Comparison of ENCODE assay signal across 35 cellular contexts in the genomic region with DNA sequence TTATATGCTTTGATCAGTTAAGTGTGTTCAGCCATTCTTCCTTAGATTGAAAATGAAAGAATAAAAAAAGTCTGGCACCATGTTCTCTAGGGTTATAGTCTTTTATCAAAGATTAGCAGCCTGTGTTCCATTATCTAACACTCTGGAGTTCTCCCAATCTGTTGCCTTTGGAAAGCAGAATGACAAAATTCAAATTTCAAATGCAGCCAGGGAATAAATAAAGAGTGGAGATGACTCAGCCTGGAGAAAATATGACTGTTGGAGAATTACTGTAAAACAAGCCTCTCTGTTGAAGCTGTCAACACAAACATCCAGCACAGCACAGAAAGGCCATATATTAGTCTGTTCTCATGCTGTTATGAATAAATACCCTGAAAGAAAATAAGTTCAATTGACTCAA.
"Had no signal": no experiment of that assay in that cellular context is flagged by ENCODE, and none has a peak within 500 bp of the region (broad histone marks: within the 10 kb centered on the region; RNA-seq: fewer than 3 reads in every experiment).

No MANE protein-coding gene starts in this region.

- ATAC-seq: activated CD8-positive, alpha-beta memory T cell treated with anti-CD3 and anti-CD28 coated beads, Interleukin-2, amount 10 ng/mL, durations not matched to agents 7 days and 5 days; body of pancreas; K562; PC-3 had no signal

- DNase-seq: activated B cell treated with CpG ODN at 0.5 μM for 24 hours; activated CD4-positive, alpha-beta memory T cell treated with anti-CD3 and anti-CD28 coated beads, Interleukin-2, amount 10 ng/mL, durations not matched to agents 7 days and 5 days; activated CD4-positive, alpha-beta T cell treated with anti-CD3 and anti-CD28 coated beads for 4 hours; activated CD4-positive, CD25-positive, alpha-beta regulatory T cell treated with anti-CD3 and anti-CD28 coated beads, Interleukin-2, amount 50 U/mL, for 72 hours; activated CD8-positive, alpha-beta memory T cell treated with anti-CD3 and anti-CD28 coated beads for 24 hours; activated CD8-positive, alpha-beta memory T cell treated with anti-CD3 and anti-CD28 coated beads, Interleukin-2, amount 10 ng/mL, durations not matched to agents 7 days and 5 days; activated CD8-positive, alpha-beta memory T cell treated with anti-CD3 and anti-CD28 coated beads, Interleukin-2, amount 50 U/mL, for 48 hours; activated effector memory CD4-positive, alpha-beta T cell treated with Interleukin-2 at 50 U/mL for 16 hours; activated naive CD4-positive, alpha-beta T cell treated with anti-CD3 and anti-CD28 coated beads, Interleukin-2, amount 10 ng/mL, durations not matched to agents 7 days and 5 days; activated T-cell treated with anti-CD3 and anti-CD28 coated beads, Interleukin-2, amount 50 U/mL, for 48 hours; amniotic stem cell; body of pancreas; IMR-90; NCI-H1092 treated with DMSO at 0.1 percent for 48 hours; NCI-H1417; NCI-H146; NCI-H187; NCI-H2029 treated with DMSO at 0.1 percent for 48 hours; NCI-H2107; NCI-H2171; NCI-H510A; NCI-H526; NCI-H748 treated with DMSO at 0.1 percent for 48 hours; NK-92 treated with Interleukin-12 subunit alpha and Interleukin-12 subunit beta, amount 100 ng/mL, for 24 hours; PC-3; Peyer's patch; RPMI8226; SW 1271; T-helper 1 cell; T-helper 2 cell; T-helper 9 cell had no signal

- H3K36me3 ChIP-seq: ascending aorta, breast epithelium, Peyer's patch had no signal

- H3K27ac ChIP-seq: ascending aorta, body of pancreas, breast epithelium, Peyer's patch, VCaP had no signal

- H3K27me3 ChIP-seq: ascending aorta, body of pancreas, breast epithelium, Peyer's patch had no signal

- H3K9me3 ChIP-seq: ascending aorta, body of pancreas, breast epithelium, Peyer's patch had no signal

- H3K4me3 ChIP-seq: ascending aorta, body of pancreas, breast epithelium, K562, Peyer's patch had no signal

- H3K4me1 ChIP-seq: ascending aorta, body of pancreas, breast epithelium, Peyer's patch had no signal
